Comparison of ENCODE assay signal across 28 cellular contexts in the genomic region with DNA sequence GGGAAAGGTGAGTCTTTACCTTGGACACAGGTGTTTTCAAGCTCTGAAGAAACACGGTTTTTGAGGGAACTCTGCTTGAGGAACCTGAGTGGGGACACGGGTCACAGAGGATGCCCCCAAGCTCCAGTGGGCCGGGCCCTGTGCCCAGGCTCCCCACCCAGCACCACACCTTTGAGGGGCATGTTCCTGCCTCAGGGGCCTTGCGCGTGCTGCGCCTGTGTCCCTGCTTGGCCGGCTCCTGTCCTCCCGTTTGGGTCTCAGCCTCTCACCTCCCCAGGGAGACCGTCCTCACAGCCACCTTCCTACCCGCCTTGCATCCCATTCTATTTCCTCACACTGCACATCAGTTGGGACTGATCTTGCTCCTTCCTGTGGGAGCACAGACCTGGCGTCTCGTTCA. TPM values are rescaled to one million over a fixed set of nuclear protein-coding genes. Genes with fewer than 3 reads are reported as not detected.
"Had no signal": no experiment of that assay in that cellular context is flagged by ENCODE, and none has a peak within 500 bp of the region (broad histone marks: within the 10 kb centered on the region; RNA-seq: fewer than 3 reads in every experiment).

No MANE protein-coding gene starts in this region.

- H3K9ac ChIP-seq: parathyroid adenoma had no signal

- DNase-seq: head of caudate nucleus; hypothalamus; immature natural killer cell; kidney; left colon; naive thymus-derived CD8-positive, alpha-beta T cell; occipital lobe; psoas muscle; right lobe of liver; stimulated activated CD4-positive, alpha-beta T cell treated with anti-CD3 and anti-CD28 coated beads, Interleukin-1b, Interleukin-23, amount 100 ng/mL, for 48 hours; stimulated activated CD4-positive, alpha-beta T cell treated with anti-CD3 and anti-CD28 coated beads, Interleukin-2, amount 100 ng/mL, for 48 hours; stimulated activated CD4-positive, alpha-beta T cell treated with anti-CD3 and anti-CD28 coated beads, Interleukin-4, amount 100 ng/mL, for 4 hours; stimulated activated CD8-positive, alpha-beta memory T cell treated with anti-CD3 and anti-CD28 coated beads, Interleukin-4, amount 100 ng/mL, for 48 hours; stimulated activated naive CD4-positive, alpha-beta T cell treated with Interleukin-2 at 50 U/mL for 16 hours; tibial artery; uterus had no signal

- ATAC-seq: left colon; left lung; naive thymus-derived CD8-positive, alpha-beta T cell; psoas muscle; right lobe of liver; stimulated activated memory B cell treated with anti-CD40 and anti-IgM and Interleukin-4, amounts not matched to agents 10 μg/mL and 1 μg/mL and 100 μg/mL, for 72 hours had no signal

- H2AFZ ChIP-seq: parathyroid adenoma had no signal

- H3K36me3 ChIP-seq: right lobe of liver, thoracic aorta, uterus had no signal

- H3K27ac ChIP-seq: left lung, neutrophil, parathyroid adenoma, psoas muscle, right lobe of liver, suprapubic skin, thoracic aorta, tibial artery, uterus had no signal

- H3K4me2 ChIP-seq: smooth muscle cell had no signal

- H3K4me3 ChIP-seq: left lung, lung, psoas muscle, right lobe of liver, smooth muscle cell, suprapubic skin, thoracic aorta, tibial artery, uterus had no signal

- H3K4me1 ChIP-seq: parathyroid adenoma, psoas muscle, right lobe of liver, suprapubic skin had no signal

- FAIRE-seq: islet of Langerhans, kidney had no signal

- H3K27me3 ChIP-seq: left lung, neutrophil, right lobe of liver, suprapubic skin, tibial artery, uterus had no signal

- H3K9me3 ChIP-seq: neutrophil, psoas muscle, right lobe of liver, suprapubic skin, thoracic aorta, uterus had no signal

RNA-seq across cellular contexts. Expression of gene TJP3, which starts 29.0 kb away (rescaled TPM):
- total RNA-seq: neural crest cell, occipital lobe, osteocyte, skeletal muscle tissue had no signal
